In genomic region chr3:19420159-19420558, GRCh38 we compare ENCODE assay signal across 30 cellular contexts.
"Had no signal": no experiment of that assay in that cellular context is flagged by ENCODE, and none has a peak within 500 bp of the region (broad histone marks: within the 10 kb centered on the region; RNA-seq: fewer than 3 reads in every experiment).

No MANE protein-coding gene starts in this region.

- H3K36me3 ChIP-seq: breast epithelium, cardiac muscle cell, esophagus squamous epithelium, gastroesophageal sphincter, WERI-Rb-1 had no signal

- H3K9me3 Mint-ChIP-seq: activated B cell treated with CpG ODN at 0.5 μM for 24 hours; activated CD4-positive, alpha-beta memory T cell treated with anti-CD3 and anti-CD28 coated beads for 36 hours; activated CD4-positive, alpha-beta T cell treated with anti-CD3 and anti-CD28 coated beads, Interleukin-2, amount 10 ng/mL, durations not matched to agents 24 days and 14 days; activated naive CD4-positive, alpha-beta T cell treated with anti-CD3 and anti-CD28 coated beads for 36 hours; activated naive CD4-positive, alpha-beta T cell treated with anti-CD3 and anti-CD28 coated beads, Interleukin-2, amount 50 U/mL, for 72 hours; activated naive CD8-positive, alpha-beta T cell treated with anti-CD3 and anti-CD28 coated beads, Interleukin-2, amount 10 ng/mL, durations not matched to agents 7 days and 5 days; activated T-helper 1 cell treated with anti-CD3 and anti-CD28 coated beads, Interleukin-12 subunit alpha, Interleukin-12 subunit beta, Interleukin-2, Interleukin-4 antibody, amounts not matched to agents 30 ng/mL and 10 ng/mL and 1 ng/mL, durations not matched to agents 14 hours and 24 hours and 36 hours; activated T-helper 2 cell treated with anti-CD3 and anti-CD28 coated beads, Interferon-gamma antibody, Interleukin-2, Interleukin-4, amounts not matched to agents 10 μg/mL and 5 μg/mL and 100 μg/mL, durations not matched to agents 14 hours and 24 hours and 36 hours; brain; T-helper 2 cell treated with Interferon-gamma antibody and Interleukin-4, amounts not matched to agents 5 μg/mL and 100 μg/mL, for 36 hours had no signal

- H3K4me1 ChIP-seq: breast epithelium, esophagus squamous epithelium, gastroesophageal sphincter had no signal

- H3K4me3 Mint-ChIP-seq: activated B cell treated with CpG ODN at 0.5 μM for 24 hours; activated CD4-positive, alpha-beta memory T cell treated with anti-CD3 and anti-CD28 coated beads for 36 hours; activated CD4-positive, alpha-beta T cell treated with anti-CD3 and anti-CD28 coated beads, Interleukin-2, amount 10 ng/mL, durations not matched to agents 24 days and 14 days; activated CD8-positive, alpha-beta memory T cell treated with anti-CD3 and anti-CD28 coated beads, Interleukin-2, amount 10 ng/mL, durations not matched to agents 7 days and 5 days; activated CD8-positive, alpha-beta T cell treated with anti-CD3 and anti-CD28 coated beads, Interleukin-2, amount 10 ng/mL, durations not matched to agents 7 days and 5 days; activated naive CD4-positive, alpha-beta T cell treated with anti-CD3 and anti-CD28 coated beads for 36 hours; activated naive CD8-positive, alpha-beta T cell treated with anti-CD3 and anti-CD28 coated beads, Interleukin-2, amount 10 ng/mL, durations not matched to agents 7 days and 5 days; activated T-helper 1 cell treated with anti-CD3 and anti-CD28 coated beads, Interleukin-12 subunit alpha, Interleukin-12 subunit beta, Interleukin-2, Interleukin-4 antibody, amounts not matched to agents 30 ng/mL and 10 ng/mL and 1 ng/mL, durations not matched to agents 14 hours and 24 hours and 36 hours; brain; T-helper 17 cell; T-helper 2 cell treated with Interferon-gamma antibody and Interleukin-4, amounts not matched to agents 5 μg/mL and 100 μg/mL, for 36 hours had no signal

- ATAC-seq: activated CD4-positive, CD25-positive, alpha-beta regulatory T cell treated with anti-CD3 and anti-CD28 coated beads, Interleukin-2, amount 50 U/mL, for 24 hours; activated CD8-positive, alpha-beta memory T cell treated with anti-CD3 and anti-CD28 coated beads, Interleukin-2, amount 10 ng/mL, durations not matched to agents 7 days and 5 days; activated CD8-positive, alpha-beta T cell treated with anti-CD3 and anti-CD28 coated beads, Interleukin-2, amount 10 ng/mL, durations not matched to agents 7 days and 5 days; activated naive CD4-positive, alpha-beta T cell treated with anti-CD3 and anti-CD28 coated beads, Interleukin-2, amount 50 U/mL, for 72 hours; gastroesophageal sphincter; T-helper 17 cell had no signal

- H3K4me1 Mint-ChIP-seq: activated B cell treated with CpG ODN at 0.5 μM for 24 hours; activated CD4-positive, alpha-beta T cell treated with anti-CD3 and anti-CD28 coated beads, Interleukin-2, amount 10 ng/mL, durations not matched to agents 24 days and 14 days; brain; T-helper 17 cell had no signal

- H3K36me3 Mint-ChIP-seq: activated CD4-positive, alpha-beta memory T cell treated with anti-CD3 and anti-CD28 coated beads for 36 hours; activated CD8-positive, alpha-beta memory T cell treated with anti-CD3 and anti-CD28 coated beads, Interleukin-2, amount 10 ng/mL, durations not matched to agents 7 days and 5 days; activated naive CD4-positive, alpha-beta T cell treated with anti-CD3 and anti-CD28 coated beads, Interleukin-2, amount 50 U/mL, for 72 hours; activated naive CD8-positive, alpha-beta T cell treated with anti-CD3 and anti-CD28 coated beads, Interleukin-2, amount 10 ng/mL, durations not matched to agents 7 days and 5 days had no signal

- H3K27me3 Mint-ChIP-seq: activated B cell treated with CpG ODN at 0.5 μM for 24 hours; activated CD4-positive, alpha-beta memory T cell treated with anti-CD3 and anti-CD28 coated beads for 36 hours; activated CD4-positive, alpha-beta T cell treated with anti-CD3 and anti-CD28 coated beads, Interleukin-2, amount 10 ng/mL, durations not matched to agents 24 days and 14 days; activated CD8-positive, alpha-beta memory T cell treated with anti-CD3 and anti-CD28 coated beads, Interleukin-2, amount 10 ng/mL, durations not matched to agents 7 days and 5 days; brain; T-helper 17 cell had no signal

- H3K27ac ChIP-seq: breast epithelium, cardiac muscle cell, epithelial cell of prostate, esophagus squamous epithelium, WERI-Rb-1 had no signal

- H3K27ac Mint-ChIP-seq: activated B cell treated with CpG ODN at 0.5 μM for 24 hours; activated CD4-positive, alpha-beta memory T cell treated with anti-CD3 and anti-CD28 coated beads for 36 hours; activated CD4-positive, alpha-beta T cell treated with anti-CD3 and anti-CD28 coated beads, Interleukin-2, amount 10 ng/mL, durations not matched to agents 24 days and 14 days; activated CD8-positive, alpha-beta memory T cell treated with anti-CD3 and anti-CD28 coated beads, Interleukin-2, amount 10 ng/mL, durations not matched to agents 7 days and 5 days; activated CD8-positive, alpha-beta T cell treated with anti-CD3 and anti-CD28 coated beads, Interleukin-2, amount 10 ng/mL, durations not matched to agents 7 days and 5 days; activated naive CD4-positive, alpha-beta T cell treated with anti-CD3 and anti-CD28 coated beads for 36 hours; activated naive CD4-positive, alpha-beta T cell treated with anti-CD3 and anti-CD28 coated beads, Interleukin-2, amount 50 U/mL, for 72 hours; activated naive CD8-positive, alpha-beta T cell treated with anti-CD3 and anti-CD28 coated beads, Interleukin-2, amount 10 ng/mL, durations not matched to agents 7 days and 5 days; activated T-helper 1 cell treated with anti-CD3 and anti-CD28 coated beads, Interleukin-12 subunit alpha, Interleukin-12 subunit beta, Interleukin-2, Interleukin-4 antibody, amounts not matched to agents 30 ng/mL and 10 ng/mL and 1 ng/mL, durations not matched to agents 14 hours and 24 hours and 36 hours; activated T-helper 2 cell treated with anti-CD3 and anti-CD28 coated beads, Interferon-gamma antibody, Interleukin-2, Interleukin-4, amounts not matched to agents 10 μg/mL and 5 μg/mL and 100 μg/mL, durations not matched to agents 14 hours and 24 hours and 36 hours; brain; T-helper 17 cell; T-helper 2 cell treated with Interferon-gamma antibody and Interleukin-4, amounts not matched to agents 5 μg/mL and 100 μg/mL, for 36 hours had no signal

- DNase-seq: activated B cell treated with CpG ODN at 0.5 μM for 24 hours; activated CD4-positive, alpha-beta memory T cell treated with anti-CD3 and anti-CD28 coated beads for 36 hours; activated CD4-positive, alpha-beta T cell treated with anti-CD3 and anti-CD28 coated beads, Interleukin-2, amount 10 ng/mL, durations not matched to agents 24 days and 14 days; activated CD8-positive, alpha-beta memory T cell treated with anti-CD3 and anti-CD28 coated beads, Interleukin-2, amount 10 ng/mL, durations not matched to agents 7 days and 5 days; activated CD8-positive, alpha-beta memory T cell treated with anti-CD3 and anti-CD28 coated beads, Interleukin-2, amount 50 U/mL, for 4 hours; activated CD8-positive, alpha-beta T cell treated with anti-CD3 and anti-CD28 coated beads, Interleukin-2, amount 10 ng/mL, durations not matched to agents 7 days and 5 days; activated effector memory CD4-positive, alpha-beta T cell treated with anti-CD3 and anti-CD28 coated beads, Interleukin-2, amount 50 U/mL, for 16 hours; activated naive CD4-positive, alpha-beta T cell treated with anti-CD3 and anti-CD28 coated beads for 36 hours; activated naive CD8-positive, alpha-beta T cell treated with anti-CD3 and anti-CD28 coated beads, Interleukin-2, amount 10 ng/mL, durations not matched to agents 7 days and 5 days; activated T-cell treated with anti-CD3 and anti-CD28 coated beads, Interleukin-2, amount 50 U/mL, for 1 hour; activated T-cell treated with anti-CD3 and anti-CD28 coated beads, Interleukin-2, amount 50 U/mL, for 48 hours; anterior cingulate cortex; central memory CD4-positive, alpha-beta T cell; effector CD8-positive, alpha-beta T cell; esophagus squamous epithelium; foreskin melanocyte; T-helper 1 cell; T-helper 17 cell; T1000; WERI-Rb-1 had no signal

- H3K9me3 ChIP-seq: breast epithelium, esophagus squamous epithelium, gastroesophageal sphincter had no signal

- H3K4me3 ChIP-seq: breast epithelium, cardiac muscle cell, esophagus squamous epithelium, gastroesophageal sphincter had no signal

- H3K27me3 ChIP-seq: breast epithelium, cardiac muscle cell, esophagus squamous epithelium, gastroesophageal sphincter had no signal
